17 cellular contexts compared by ENCODE assay signal in genomic region chr1:247102381-247102780, GRCh38. TPM values are rescaled to one million over a fixed set of nuclear protein-coding genes. Genes with fewer than 3 reads are reported as not detected.
DNase-seq lines count a peak whose midpoint lies in the region; ATAC-seq and TF ChIP-seq lines count a peak whose summit lies in the region.
"Had no signal": no experiment of that assay in that cellular context is flagged by ENCODE, and none has a peak within 500 bp of the region (broad histone marks: within the 10 kb centered on the region; RNA-seq: fewer than 3 reads in every experiment).

No MANE protein-coding gene starts in this region.

- peaks cover 41% of the 10 kb centered on the region for H3K79me2 ChIP-seq in PC-3 (ENCODE audit: low read length)

- H3K9ac ChIP-seq in PC-3 (ENCODE audit: low read length): no peak overlapping the region

- H2AFZ ChIP-seq in PC-3 (ENCODE audit: low read length): no peak overlapping the region

- ATAC-seq in activated CD4-positive, alpha-beta T cell treated with anti-CD3 and anti-CD28 coated beads for 36 hours: no peak
- 0 out of 2 replicates have a peak, but pooled peaks have one; percentile 2 for ATAC-seq in PC-3
- ATAC-seq in HG02852 (IDR thresholded peaks at IDR 0.05; ENCODE audit: unreplicated experiment): no peak
- ATAC-seq: heart left ventricle had no signal

- peaks cover 58% of the 10 kb centered on the region for H3K36me3 Mint-ChIP-seq in activated CD4-positive, alpha-beta T cell treated with anti-CD3 and anti-CD28 coated beads for 36 hours (ENCODE audit: low read depth)
- H3K36me3 Mint-ChIP-seq in progenitor cell of endocrine pancreas (ENCODE audit: insufficient read depth): peaks cover 57% of the 10 kb centered on the region

- H3K4me1 ChIP-seq in PC-3 (ENCODE audit: insufficient read depth, low read length): peaks cover 17% of the 10 kb centered on the region

- H3K27me3 ChIP-seq in PC-3 (ENCODE audit: low read length): no peaks in the 10 kb centered on the region
- H3K27me3 ChIP-seq: heart left ventricle, transverse colon had no signal

- peaks cover 23% of the 10 kb centered on the region for H3K9me3 ChIP-seq in PC-3 (ENCODE audit: low read length)

- H3K4me2 ChIP-seq in PC-3 (ENCODE audit: low read length): peak overlapping the region; percentile 87

- DNase-seq in activated CD4-positive, alpha-beta T cell treated with anti-CD3 and anti-CD28 coated beads for 36 hours: no peak
- DNase-seq in activated CD4-positive, alpha-beta T cell treated with anti-CD3 and anti-CD28 coated beads, Interleukin-2, amount 50 U/mL, for 1 hour: no peak
- DNase-seq in PC-3 (peak; percentile 74), fibroblast of gingiva (ENCODE audit: low read depth) (peak; percentile 49), progenitor cell of endocrine pancreas (ENCODE audit: low spot score, unreplicated experiment) (no peak), SIG-M5 treated with dmso at 0.1 percent for 504 hours (lab: John Stamatoyannopoulos, UW; ENCODE audit: unreplicated experiment) (no peak)
- DNase-seq in stimulated activated naive CD4-positive, alpha-beta T cell (lab: John Stamatoyannopoulos, UW): no peak
- DNase-seq: activated effector memory CD4-positive, alpha-beta T cell treated with anti-CD3 and anti-CD28 coated beads, Interleukin-2, amount 50 U/mL, for 16 hours; heart left ventricle; mesendoderm; NCI-H1105 treated with DMSO at 0.1 percent for 48 hours; NCI-H524 treated with DMSO at 0.1 percent for 48 hours; Right ventricle myocardium superior; transverse colon had no signal

- H4K20me1 ChIP-seq in PC-3 (ENCODE audit: low read length): peaks cover 20% of the 10 kb centered on the region; the same call in 1 of the 2 replicates

- POLR2A ChIA-PET in activated CD4-positive, alpha-beta T cell treated with anti-CD3 and anti-CD28 coated beads for 36 hours (lab: Charles Lee): no interaction called here
- POLR2A ChIA-PET in PC-3 (lab: Charles Lee; ENCODE audit: unreplicated experiment): no interaction called here

- no peaks in the 10 kb centered on the region for H3F3A ChIP-seq in PC-3 (ENCODE audit: low read length, unreplicated experiment)

- H3K4me3 Mint-ChIP-seq in activated CD4-positive, alpha-beta T cell treated with anti-CD3 and anti-CD28 coated beads for 36 hours: peak overlapping the region; percentile 44
- peak overlapping the region; percentile 51 for H3K4me3 Mint-ChIP-seq in progenitor cell of endocrine pancreas (ENCODE audit: low read depth)

- H3K27ac ChIP-seq in PC-3 (ENCODE audit: low read length): no peak overlapping the region
- H3K27ac ChIP-seq: coronary artery, heart left ventricle, skin epidermis, transverse colon had no signal

- BruUV-seq in PC-3 (replicated peaks; lab: Mats Ljungman, UMichigan): no TSS peak

- no peaks in the 10 kb centered on the region for H3K9me2 ChIP-seq in PC-3 (replicated peaks; ENCODE audit: low read length)

- H3K27ac Mint-ChIP-seq in activated CD4-positive, alpha-beta T cell treated with anti-CD3 and anti-CD28 coated beads for 36 hours: no peak overlapping the region
- peak overlapping the region; percentile 10 for H3K27ac Mint-ChIP-seq in progenitor cell of endocrine pancreas

- intact Hi-C loops in activated CD4-positive, alpha-beta T cell treated with anti-CD3 and anti-CD28 coated beads for 36 hours (cut with DNase I, micrococcal nuclease): loop anchor here (5.0 to 10.0 kb wide), 4 partner anchors 170 to 538 kb away; partner anchors contain the start of genes AHCTF1 (in 1 of the 2), CNST (in 1 of the 2), SCCPDH (in 1 of the 2) and TFB2M (in 1 of the 2)
- intact Hi-C loops in PC-3 (cut with micrococcal nuclease): loop anchor here (2.0 kb wide), 1 partner anchor 24 kb away; the partner anchor contains the start of gene ZNF670

- H3K4me1 Mint-ChIP-seq in activated CD4-positive, alpha-beta T cell treated with anti-CD3 and anti-CD28 coated beads for 36 hours: peaks cover 19% of the 10 kb centered on the region
- H3K4me1 Mint-ChIP-seq in progenitor cell of endocrine pancreas (ENCODE audit: low read depth): peaks cover 18% of the 10 kb centered on the region

- H3K9me3 Mint-ChIP-seq in activated CD4-positive, alpha-beta T cell treated with anti-CD3 and anti-CD28 coated beads for 36 hours (ENCODE audit: low read depth): peaks cover 34% of the 10 kb centered on the region
- H3K9me3 Mint-ChIP-seq in progenitor cell of endocrine pancreas (ENCODE audit: low read depth): peaks cover 28% of the 10 kb centered on the region

- peak overlapping the region; percentile 98 for H3K4me3 ChIP-seq in PC-3 (ENCODE audit: low read length)

- H3K27me3 Mint-ChIP-seq in activated CD4-positive, alpha-beta T cell treated with anti-CD3 and anti-CD28 coated beads for 36 hours: peaks cover 6% of the 10 kb centered on the region
- H3K27me3 Mint-ChIP-seq in progenitor cell of endocrine pancreas: no peaks in the 10 kb centered on the region

- H3K36me3 ChIP-seq in PC-3 (ENCODE audit: low read depth, low read length): peaks cover 43% of the 10 kb centered on the region

- CTCF ChIA-PET in activated CD4-positive, alpha-beta T cell treated with anti-CD3 and anti-CD28 coated beads for 36 hours (lab: Charles Lee): no interaction called here
- CTCF ChIA-PET in PC-3 (lab: Charles Lee): no interaction called here

- TF ChIP-seq CTCF in PC-3 (conservative IDR thresholded peaks at IDR 0.05; ENCODE audit: low read depth, low read length): no peak
- TF ChIP-seq CTCF in progenitor cell of endocrine pancreas (IDR thresholded peaks at IDR 0.05; ENCODE audit: unreplicated experiment): no peak

RNA-seq across cellular contexts. Expression of gene ZNF669, which starts 1.8 kb away (rescaled TPM):
- 1 to 10 TPM; 6.9 to 8.8 TPM for total RNA-seq in activated CD4-positive, alpha-beta T cell treated with anti-CD3 and anti-CD28 coated beads for 36 hours
- total RNA-seq in PC-3 (2014; rRNA removed) (12.3 and 14.1 TPM in 2 replicates), progenitor cell of endocrine pancreas (19.7 and 21.8 TPM in 2 replicates)

RNA-seq across cellular contexts. Expression of gene ZNF670, which starts 23.8 kb away (rescaled TPM):
- total RNA-seq in activated CD4-positive, alpha-beta T cell treated with anti-CD3 and anti-CD28 coated beads for 36 hours: 1 to 10 TPM; 4.3 to 4.9 TPM
- total RNA-seq in PC-3 (2014; rRNA removed): 5.6 and 5.9 TPM in 2 replicates
- total RNA-seq in progenitor cell of endocrine pancreas: 13.0 and 13.7 TPM in 2 replicates

Comparison
In these comparisons a context has a peak if more than half of its experiments do, and no peak if none do; other contexts are left out.
1. DNase-seq: peak in PC-3 (single experiment) and fibroblast of gingiva (single experiment); none in activated CD4-positive, alpha-beta T cell treated with anti-CD3 and anti-CD28 coated beads for 36 hours (single experiment), activated CD4-positive, alpha-beta T cell treated with anti-CD3 and anti-CD28 coated beads, Interleukin-2, amount 50 U/mL, for 1 hour (single experiment), progenitor cell of endocrine pancreas (single experiment), stimulated activated naive CD4-positive, alpha-beta T cell (0 of 6) and SIG-M5 treated with dmso at 0.1 percent for 504 hours (single experiment).